In the genomic region with DNA sequence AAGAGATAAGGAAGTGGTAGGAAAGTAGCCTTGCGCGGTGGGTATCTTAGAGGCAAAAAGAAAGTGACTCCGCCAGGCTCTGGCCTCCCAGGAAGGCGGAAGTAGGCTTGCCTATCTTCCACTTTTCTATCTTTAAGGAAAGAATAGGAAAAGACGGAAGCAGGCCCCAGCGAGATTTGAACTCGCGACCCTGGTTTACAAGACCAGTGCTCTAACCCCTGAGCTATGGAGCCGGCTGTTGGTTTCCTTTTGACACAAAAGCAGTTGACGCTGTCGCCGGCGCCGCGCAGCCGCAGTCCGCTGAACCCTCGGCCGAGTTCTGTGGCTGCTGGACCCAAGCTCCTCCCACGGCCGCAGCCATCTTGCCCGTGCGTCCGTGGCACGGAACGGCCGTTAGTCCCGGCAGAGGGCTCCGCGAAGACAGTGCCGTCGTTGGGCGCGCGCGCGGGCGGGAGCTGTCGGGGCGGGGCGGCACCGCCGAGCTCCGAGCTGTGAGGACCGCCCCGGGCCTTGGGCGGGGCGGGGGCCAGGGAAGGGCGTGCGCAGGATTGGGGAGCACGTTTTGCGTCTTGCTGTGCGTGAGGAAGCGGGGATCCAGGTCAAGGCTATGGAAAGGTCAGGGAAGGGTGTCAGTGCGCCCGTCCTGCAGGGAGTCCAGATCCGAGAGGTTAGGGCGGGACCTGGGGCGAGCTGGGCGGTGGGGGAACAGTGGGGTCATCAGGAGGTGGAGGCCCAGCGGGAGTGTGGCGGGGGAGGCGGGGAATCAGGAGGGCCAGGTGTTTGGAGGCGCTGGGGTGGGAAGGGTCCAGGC, we compare ENCODE assay signal across 1 cellular context.
A peak's percentile ranks its signal among the peaks of the same experiment; 100 is the strongest.
TF ChIP-seq lines count a peak whose summit lies in the region.

No MANE protein-coding gene starts in this region.

TF ChIP-seq in HepG2, 621 proteins besides CTCF, POLR2A, EP300 and RAD21 (continued from another document and continues in another):
- TF ChIP-seq, protein P1, sequence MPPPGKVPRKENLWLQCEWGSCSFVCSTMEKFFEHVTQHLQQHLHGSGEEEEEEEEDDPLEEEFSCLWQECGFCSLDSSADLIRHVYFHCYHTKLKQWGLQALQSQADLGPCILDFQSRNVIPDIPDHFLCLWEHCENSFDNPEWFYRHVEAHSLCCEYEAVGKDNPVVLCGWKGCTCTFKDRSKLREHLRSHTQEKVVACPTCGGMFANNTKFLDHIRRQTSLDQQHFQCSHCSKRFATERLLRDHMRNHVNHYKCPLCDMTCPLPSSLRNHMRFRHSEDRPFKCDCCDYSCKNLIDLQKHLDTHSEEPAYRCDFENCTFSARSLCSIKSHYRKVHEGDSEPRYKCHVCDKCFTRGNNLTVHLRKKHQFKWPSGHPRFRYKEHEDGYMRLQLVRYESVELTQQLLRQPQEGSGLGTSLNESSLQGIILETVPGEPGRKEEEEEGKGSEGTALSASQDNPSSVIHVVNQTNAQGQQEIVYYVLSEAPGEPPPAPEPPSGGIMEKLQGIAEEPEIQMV (CRISPR knock-in tag; IDR thresholded peaks at IDR 0.05; ENCODE audit: low read depth) = peak; percentile 86; the same call in 1 of the 2 replicates
- peak; percentile 90 for TF ChIP-seq MED8 (CRISPR knock-in tag; IDR thresholded peaks at IDR 0.05; ENCODE audit: insufficient replicate concordance)
- peak; percentile 52; the same call in 1 of the 2 replicates for TF ChIP-seq HNF4A (CRISPR knock-in tag; IDR thresholded peaks at IDR 0.05)
- TF ChIP-seq, protein P2, sequence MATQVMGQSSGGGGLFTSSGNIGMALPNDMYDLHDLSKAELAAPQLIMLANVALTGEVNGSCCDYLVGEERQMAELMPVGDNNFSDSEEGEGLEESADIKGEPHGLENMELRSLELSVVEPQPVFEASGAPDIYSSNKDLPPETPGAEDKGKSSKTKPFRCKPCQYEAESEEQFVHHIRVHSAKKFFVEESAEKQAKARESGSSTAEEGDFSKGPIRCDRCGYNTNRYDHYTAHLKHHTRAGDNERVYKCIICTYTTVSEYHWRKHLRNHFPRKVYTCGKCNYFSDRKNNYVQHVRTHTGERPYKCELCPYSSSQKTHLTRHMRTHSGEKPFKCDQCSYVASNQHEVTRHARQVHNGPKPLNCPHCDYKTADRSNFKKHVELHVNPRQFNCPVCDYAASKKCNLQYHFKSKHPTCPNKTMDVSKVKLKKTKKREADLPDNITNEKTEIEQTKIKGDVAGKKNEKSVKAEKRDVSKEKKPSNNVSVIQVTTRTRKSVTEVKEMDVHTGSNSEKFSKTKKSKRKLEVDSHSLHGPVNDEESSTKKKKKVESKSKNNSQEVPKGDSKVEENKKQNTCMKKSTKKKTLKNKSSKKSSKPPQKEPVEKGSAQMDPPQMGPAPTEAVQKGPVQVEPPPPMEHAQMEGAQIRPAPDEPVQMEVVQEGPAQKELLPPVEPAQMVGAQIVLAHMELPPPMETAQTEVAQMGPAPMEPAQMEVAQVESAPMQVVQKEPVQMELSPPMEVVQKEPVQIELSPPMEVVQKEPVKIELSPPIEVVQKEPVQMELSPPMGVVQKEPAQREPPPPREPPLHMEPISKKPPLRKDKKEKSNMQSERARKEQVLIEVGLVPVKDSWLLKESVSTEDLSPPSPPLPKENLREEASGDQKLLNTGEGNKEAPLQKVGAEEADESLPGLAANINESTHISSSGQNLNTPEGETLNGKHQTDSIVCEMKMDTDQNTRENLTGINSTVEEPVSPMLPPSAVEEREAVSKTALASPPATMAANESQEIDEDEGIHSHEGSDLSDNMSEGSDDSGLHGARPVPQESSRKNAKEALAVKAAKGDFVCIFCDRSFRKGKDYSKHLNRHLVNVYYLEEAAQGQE (IDR thresholded peaks at IDR 0.05; ENCODE audit: borderline replicate concordance in 1 of 2, low read depth in 1 of 2, low read length in 2 of 2) = peak in 1 of 2 experiments; percentile 11; a peak in 1 of 4 replicates
- peak; percentile 63 for TF ChIP-seq ZNF331 (CRISPR knock-in tag; IDR thresholded peaks at IDR 0.05)
- peak; percentile 45; the same call in 1 of the 2 replicates for TF ChIP-seq SOX5 (CRISPR knock-in tag; IDR thresholded peaks at IDR 0.05; ENCODE audit: borderline replicate concordance)
- TF ChIP-seq FOXJ3 (CRISPR knock-in tag; IDR thresholded peaks at IDR 0.05; ENCODE audit: borderline replicate concordance) = peak; percentile 52; the same call in 1 of the 2 replicates
- TF ChIP-seq CBX2 (IDR thresholded peaks at IDR 0.05; ENCODE audit: low read depth, low read length) = no peak
- no peak for TF ChIP-seq CBX2 (CRISPR knock-in tag; IDR thresholded peaks at IDR 0.05; ENCODE audit: low read depth)
- TF ChIP-seq ZNF790 (CRISPR knock-in tag; IDR thresholded peaks at IDR 0.05; ENCODE audit: borderline replicate concordance) = peak; percentile 97
- TF ChIP-seq, protein P3, sequence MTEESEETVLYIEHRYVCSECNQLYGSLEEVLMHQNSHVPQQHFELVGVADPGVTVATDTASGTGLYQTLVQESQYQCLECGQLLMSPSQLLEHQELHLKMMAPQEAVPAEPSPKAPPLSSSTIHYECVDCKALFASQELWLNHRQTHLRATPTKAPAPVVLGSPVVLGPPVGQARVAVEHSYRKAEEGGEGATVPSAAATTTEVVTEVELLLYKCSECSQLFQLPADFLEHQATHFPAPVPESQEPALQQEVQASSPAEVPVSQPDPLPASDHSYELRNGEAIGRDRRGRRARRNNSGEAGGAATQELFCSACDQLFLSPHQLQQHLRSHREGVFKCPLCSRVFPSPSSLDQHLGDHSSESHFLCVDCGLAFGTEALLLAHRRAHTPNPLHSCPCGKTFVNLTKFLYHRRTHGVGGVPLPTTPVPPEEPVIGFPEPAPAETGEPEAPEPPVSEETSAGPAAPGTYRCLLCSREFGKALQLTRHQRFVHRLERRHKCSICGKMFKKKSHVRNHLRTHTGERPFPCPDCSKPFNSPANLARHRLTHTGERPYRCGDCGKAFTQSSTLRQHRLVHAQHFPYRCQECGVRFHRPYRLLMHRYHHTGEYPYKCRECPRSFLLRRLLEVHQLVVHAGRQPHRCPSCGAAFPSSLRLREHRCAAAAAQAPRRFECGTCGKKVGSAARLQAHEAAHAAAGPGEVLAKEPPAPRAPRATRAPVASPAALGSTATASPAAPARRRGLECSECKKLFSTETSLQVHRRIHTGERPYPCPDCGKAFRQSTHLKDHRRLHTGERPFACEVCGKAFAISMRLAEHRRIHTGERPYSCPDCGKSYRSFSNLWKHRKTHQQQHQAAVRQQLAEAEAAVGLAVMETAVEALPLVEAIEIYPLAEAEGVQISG (CRISPR knock-in tag; IDR thresholded peaks at IDR 0.05) = peak; percentile 87
- TF ChIP-seq, protein P4, sequence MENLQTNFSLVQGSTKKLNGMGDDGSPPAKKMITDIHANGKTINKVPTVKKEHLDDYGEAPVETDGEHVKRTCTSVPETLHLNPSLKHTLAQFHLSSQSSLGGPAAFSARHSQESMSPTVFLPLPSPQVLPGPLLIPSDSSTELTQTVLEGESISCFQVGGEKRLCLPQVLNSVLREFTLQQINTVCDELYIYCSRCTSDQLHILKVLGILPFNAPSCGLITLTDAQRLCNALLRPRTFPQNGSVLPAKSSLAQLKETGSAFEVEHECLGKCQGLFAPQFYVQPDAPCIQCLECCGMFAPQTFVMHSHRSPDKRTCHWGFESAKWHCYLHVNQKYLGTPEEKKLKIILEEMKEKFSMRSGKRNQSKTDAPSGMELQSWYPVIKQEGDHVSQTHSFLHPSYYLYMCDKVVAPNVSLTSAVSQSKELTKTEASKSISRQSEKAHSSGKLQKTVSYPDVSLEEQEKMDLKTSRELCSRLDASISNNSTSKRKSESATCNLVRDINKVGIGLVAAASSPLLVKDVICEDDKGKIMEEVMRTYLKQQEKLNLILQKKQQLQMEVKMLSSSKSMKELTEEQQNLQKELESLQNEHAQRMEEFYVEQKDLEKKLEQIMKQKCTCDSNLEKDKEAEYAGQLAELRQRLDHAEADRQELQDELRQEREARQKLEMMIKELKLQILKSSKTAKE (CRISPR knock-in tag; IDR thresholded peaks at IDR 0.05; ENCODE audit: borderline replicate concordance) = peak; percentile 60
- peak; percentile 64; the same call in 1 of the 2 replicates for TF ChIP-seq PITX1 (CRISPR knock-in tag; IDR thresholded peaks at IDR 0.05)
- TF ChIP-seq, protein P5, sequence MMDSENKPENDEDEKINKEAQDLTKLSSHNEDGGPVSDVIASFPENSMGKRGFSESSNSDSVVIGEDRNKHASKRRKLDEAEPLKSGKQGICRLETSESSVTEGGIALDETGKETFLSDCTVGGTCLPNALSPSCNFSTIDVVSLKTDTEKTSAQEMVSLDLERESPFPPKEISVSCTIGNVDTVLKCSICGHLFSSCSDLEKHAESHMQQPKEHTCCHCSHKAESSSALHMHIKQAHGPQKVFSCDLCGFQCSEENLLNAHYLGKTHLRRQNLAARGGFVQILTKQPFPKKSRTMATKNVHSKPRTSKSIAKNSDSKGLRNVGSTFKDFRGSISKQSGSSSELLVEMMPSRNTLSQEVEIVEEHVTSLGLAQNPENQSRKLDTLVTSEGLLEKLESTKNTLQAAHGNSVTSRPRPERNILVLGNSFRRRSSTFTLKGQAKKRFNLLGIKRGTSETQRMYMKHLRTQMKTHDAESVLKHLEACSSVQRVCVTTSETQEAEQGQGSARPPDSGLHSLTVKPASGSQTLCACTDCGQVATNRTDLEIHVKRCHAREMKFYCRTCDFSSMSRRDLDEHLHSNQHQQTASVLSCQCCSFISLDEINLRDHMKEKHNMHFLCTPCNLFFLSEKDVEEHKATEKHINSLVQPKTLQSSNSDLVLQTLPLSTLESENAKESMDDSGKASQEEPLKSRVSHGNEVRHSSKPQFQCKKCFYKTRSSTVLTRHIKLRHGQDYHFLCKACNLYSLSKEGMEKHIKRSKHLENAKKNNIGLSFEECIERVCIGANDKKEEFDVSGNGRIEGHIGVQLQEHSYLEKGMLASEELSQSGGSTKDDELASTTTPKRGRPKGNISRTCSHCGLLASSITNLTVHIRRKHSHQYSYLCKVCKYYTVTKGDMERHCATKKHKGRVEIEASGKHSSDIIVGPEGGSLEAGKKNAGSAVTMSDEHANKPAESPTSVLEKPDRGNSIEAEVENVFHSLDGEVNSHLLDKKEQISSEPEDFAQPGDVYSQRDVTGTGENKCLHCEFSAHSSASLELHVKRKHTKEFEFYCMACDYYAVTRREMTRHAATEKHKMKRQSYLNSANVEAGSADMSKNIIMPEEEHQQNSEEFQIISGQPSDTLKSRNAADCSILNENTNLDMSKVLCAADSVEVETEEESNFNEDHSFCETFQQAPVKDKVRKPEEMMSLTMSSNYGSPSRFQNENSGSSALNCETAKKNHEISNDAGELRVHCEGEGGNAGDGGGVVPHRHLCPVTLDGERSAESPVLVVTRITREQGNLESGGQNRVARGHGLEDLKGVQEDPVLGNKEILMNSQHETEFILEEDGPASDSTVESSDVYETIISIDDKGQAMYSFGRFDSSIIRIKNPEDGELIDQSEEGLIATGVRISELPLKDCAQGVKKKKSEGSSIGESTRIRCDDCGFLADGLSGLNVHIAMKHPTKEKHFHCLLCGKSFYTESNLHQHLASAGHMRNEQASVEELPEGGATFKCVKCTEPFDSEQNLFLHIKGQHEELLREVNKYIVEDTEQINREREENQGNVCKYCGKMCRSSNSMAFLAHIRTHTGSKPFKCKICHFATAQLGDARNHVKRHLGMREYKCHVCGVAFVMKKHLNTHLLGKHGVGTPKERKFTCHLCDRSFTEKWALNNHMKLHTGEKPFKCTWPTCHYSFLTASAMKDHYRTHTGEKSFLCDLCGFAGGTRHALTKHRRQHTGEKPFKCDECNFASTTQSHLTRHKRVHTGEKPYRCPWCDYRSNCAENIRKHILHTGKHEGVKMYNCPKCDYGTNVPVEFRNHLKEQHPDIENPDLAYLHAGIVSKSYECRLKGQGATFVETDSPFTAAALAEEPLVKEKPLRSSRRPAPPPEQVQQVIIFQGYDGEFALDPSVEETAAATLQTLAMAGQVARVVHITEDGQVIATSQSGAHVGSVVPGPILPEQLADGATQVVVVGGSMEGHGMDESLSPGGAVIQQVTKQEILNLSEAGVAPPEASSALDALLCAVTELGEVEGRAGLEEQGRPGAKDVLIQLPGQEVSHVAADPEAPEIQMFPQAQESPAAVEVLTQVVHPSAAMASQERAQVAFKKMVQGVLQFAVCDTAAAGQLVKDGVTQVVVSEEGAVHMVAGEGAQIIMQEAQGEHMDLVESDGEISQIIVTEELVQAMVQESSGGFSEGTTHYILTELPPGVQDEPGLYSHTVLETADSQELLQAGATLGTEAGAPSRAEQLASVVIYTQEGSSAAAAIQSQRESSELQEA (CRISPR knock-in tag; IDR thresholded peaks at IDR 0.05; ENCODE audit: not compliant biosample characterization) = no peak
- TF ChIP-seq PPARG (CRISPR knock-in tag; conservative IDR thresholded peaks at IDR 0.05) = peak; percentile 56; the same call in 1 of the 2 replicates
- no peak for TF ChIP-seq NPAS2 (CRISPR knock-in tag; IDR thresholded peaks at IDR 0.05; ENCODE audit: borderline replicate concordance)
- TF ChIP-seq ZNF160 (CRISPR knock-in tag; IDR thresholded peaks at IDR 0.05) = peak; percentile 76
- TF ChIP-seq TBX3 (IDR thresholded peaks at IDR 0.05; ENCODE audit: borderline replicate concordance) = no peak
- TF ChIP-seq HES4 (CRISPR knock-in tag; IDR thresholded peaks at IDR 0.05; ENCODE audit: borderline replicate concordance) = peak; percentile 66
- TF ChIP-seq, protein P6, sequence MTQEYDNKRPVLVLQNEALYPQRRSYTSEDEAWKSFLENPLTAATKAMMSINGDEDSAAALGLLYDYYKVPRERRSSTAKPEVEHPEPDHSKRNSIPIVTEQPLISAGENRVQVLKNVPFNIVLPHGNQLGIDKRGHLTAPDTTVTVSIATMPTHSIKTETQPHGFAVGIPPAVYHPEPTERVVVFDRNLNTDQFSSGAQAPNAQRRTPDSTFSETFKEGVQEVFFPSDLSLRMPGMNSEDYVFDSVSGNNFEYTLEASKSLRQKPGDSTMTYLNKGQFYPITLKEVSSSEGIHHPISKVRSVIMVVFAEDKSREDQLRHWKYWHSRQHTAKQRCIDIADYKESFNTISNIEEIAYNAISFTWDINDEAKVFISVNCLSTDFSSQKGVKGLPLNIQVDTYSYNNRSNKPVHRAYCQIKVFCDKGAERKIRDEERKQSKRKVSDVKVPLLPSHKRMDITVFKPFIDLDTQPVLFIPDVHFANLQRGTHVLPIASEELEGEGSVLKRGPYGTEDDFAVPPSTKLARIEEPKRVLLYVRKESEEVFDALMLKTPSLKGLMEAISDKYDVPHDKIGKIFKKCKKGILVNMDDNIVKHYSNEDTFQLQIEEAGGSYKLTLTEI (CRISPR knock-in tag; conservative IDR thresholded peaks at IDR 0.05) = no peak
- peak; percentile 91 for TF ChIP-seq ARNT2 (CRISPR knock-in tag; IDR thresholded peaks at IDR 0.05; ENCODE audit: low read depth)
- 0 out of 2 replicates have a peak, but pooled peaks have one; percentile 52 for TF ChIP-seq ZNF773 (CRISPR knock-in tag; IDR thresholded peaks at IDR 0.05; ENCODE audit: borderline replicate concordance)
- TF ChIP-seq BRCA1 (CRISPR knock-in tag; IDR thresholded peaks at IDR 0.05) = 0 out of 2 replicates have a peak, but pooled peaks have one; percentile 82
- TF ChIP-seq, protein P7, sequence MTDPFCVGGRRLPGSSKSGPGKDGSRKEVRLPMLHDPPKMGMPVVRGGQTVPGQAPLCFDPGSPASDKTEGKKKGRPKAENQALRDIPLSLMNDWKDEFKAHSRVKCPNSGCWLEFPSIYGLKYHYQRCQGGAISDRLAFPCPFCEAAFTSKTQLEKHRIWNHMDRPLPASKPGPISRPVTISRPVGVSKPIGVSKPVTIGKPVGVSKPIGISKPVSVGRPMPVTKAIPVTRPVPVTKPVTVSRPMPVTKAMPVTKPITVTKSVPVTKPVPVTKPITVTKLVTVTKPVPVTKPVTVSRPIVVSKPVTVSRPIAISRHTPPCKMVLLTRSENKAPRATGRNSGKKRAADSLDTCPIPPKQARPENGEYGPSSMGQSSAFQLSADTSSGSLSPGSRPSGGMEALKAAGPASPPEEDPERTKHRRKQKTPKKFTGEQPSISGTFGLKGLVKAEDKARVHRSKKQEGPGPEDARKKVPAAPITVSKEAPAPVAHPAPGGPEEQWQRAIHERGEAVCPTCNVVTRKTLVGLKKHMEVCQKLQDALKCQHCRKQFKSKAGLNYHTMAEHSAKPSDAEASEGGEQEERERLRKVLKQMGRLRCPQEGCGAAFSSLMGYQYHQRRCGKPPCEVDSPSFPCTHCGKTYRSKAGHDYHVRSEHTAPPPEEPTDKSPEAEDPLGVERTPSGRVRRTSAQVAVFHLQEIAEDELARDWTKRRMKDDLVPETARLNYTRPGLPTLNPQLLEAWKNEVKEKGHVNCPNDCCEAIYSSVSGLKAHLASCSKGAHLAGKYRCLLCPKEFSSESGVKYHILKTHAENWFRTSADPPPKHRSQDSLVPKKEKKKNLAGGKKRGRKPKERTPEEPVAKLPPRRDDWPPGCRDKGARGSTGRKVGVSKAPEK (CRISPR knock-in tag; IDR thresholded peaks at IDR 0.05; ENCODE audit: borderline replicate concordance) = no peak
